Comparison of ENCODE assay signal across 21 cellular contexts in the genomic region with DNA sequence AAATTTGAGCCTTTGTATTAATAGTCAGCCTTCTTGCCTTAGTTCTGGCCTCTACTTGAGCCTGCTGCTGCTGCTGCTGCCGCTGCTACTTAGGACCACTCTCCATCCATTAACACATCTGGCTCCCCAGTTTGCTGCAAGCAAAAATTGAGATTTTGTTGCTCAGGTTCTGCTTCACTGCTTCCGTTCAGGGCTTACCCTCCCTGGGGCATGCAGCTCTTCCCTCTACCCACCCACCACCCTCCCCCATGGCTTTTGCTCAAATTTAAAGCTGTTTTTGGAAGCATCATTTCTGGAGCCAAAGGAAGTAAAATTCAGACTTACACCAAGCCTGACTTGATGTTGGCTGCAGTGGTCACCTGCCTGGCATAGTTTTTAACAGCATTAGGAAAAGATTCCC. TPM values are rescaled to one million over a fixed set of nuclear protein-coding genes. Genes with fewer than 3 reads are reported as not detected.
DNase-seq lines count a peak whose midpoint lies in the region; ATAC-seq, FAIRE-seq and TF ChIP-seq lines count a peak whose summit lies in the region.
"Had no signal": no experiment of that assay in that cellular context is flagged by ENCODE, and none has a peak within 500 bp of the region (broad histone marks: within the 10 kb centered on the region; RNA-seq: fewer than 3 reads in every experiment).

No MANE protein-coding gene starts in this region.

- no peak overlapping the region for H3K27ac Mint-ChIP-seq in astrocyte (ENCODE audit: unreplicated experiment)
- H3K27ac Mint-ChIP-seq: B cell; CD4-positive, alpha-beta memory T cell; GM23338; H9; HFFc6 had no signal

- H3K9me3 ChIP-seq in BLaER1 = peaks cover 5% of the 10 kb centered on the region; the same call in 1 of the 2 replicates
- H3K9me3 ChIP-seq in HEK293 (ENCODE audit: control insufficient read depth, insufficient read depth, low read depth, low read length) = no peaks in the 10 kb centered on the region
- no peaks in the 10 kb centered on the region for H3K9me3 ChIP-seq in astrocyte (ENCODE audit: insufficient read depth, low read depth, low read length)

- H3K4me3 Mint-ChIP-seq in astrocyte (ENCODE audit: unreplicated experiment) = no peak overlapping the region
- H3K4me3 Mint-ChIP-seq: B cell; CD4-positive, alpha-beta memory T cell; GM23338; H9; HFFc6 had no signal

- FAIRE-seq in astrocyte (lab: Jason Lieb, UNC) = peak; percentile 49
- FAIRE-seq: A204.1, G401.6, GM18507 had no signal

- POLR2A ChIA-PET in HEK293 (lab: Yijun Ruan, JAX) = no interaction called here

- CTCF ChIA-PET in HEK293 (lab: Yijun Ruan, JAX) = no interaction called here

- peaks cover 3% of the 10 kb centered on the region for H3K9me3 Mint-ChIP-seq in astrocyte (ENCODE audit: unreplicated experiment)

- H3K4me1 ChIP-seq in BLaER1 (peaks cover 29% of the 10 kb centered on the region), HEK293 (ENCODE audit: control insufficient read depth, insufficient read depth, low read length) (no peaks in the 10 kb centered on the region), astrocyte (ENCODE audit: insufficient read depth, low read length) (no peaks in the 10 kb centered on the region)

- no peak for TF ChIP-seq CTCF in HEK293 (tag by site-specific recombination; IDR thresholded peaks at IDR 0.05)
- no peak for TF ChIP-seq CTCF in astrocyte (IDR thresholded peaks at IDR 0.05; ENCODE audit: insufficient read depth, low read depth, low read length)

- no peak for ATAC-seq in HG03378 (IDR thresholded peaks at IDR 0.05; ENCODE audit: unreplicated experiment)
- no peak for ATAC-seq in GM21717 (IDR thresholded peaks at IDR 0.05; ENCODE audit: unreplicated experiment)
- ATAC-seq in GM18517 (IDR thresholded peaks at IDR 0.05; ENCODE audit: unreplicated experiment) = no peak
- ATAC-seq: GM23338, HCT116 had no signal

- peaks cover 6% of the 10 kb centered on the region; the same call in 1 of the 2 replicates for H4K20me1 ChIP-seq in BLaER1
- H4K20me1 ChIP-seq in astrocyte (ENCODE audit: insufficient read depth, low read length) = no peaks in the 10 kb centered on the region

- no peak overlapping the region for H3K9ac ChIP-seq in BLaER1
- no peak overlapping the region for H3K9ac ChIP-seq in astrocyte (ENCODE audit: low read length)

- no peaks in the 10 kb centered on the region for H3K4me1 Mint-ChIP-seq in astrocyte (ENCODE audit: low read depth, unreplicated experiment)
- H3K4me1 Mint-ChIP-seq: CD4-positive, alpha-beta memory T cell; H9 had no signal

- no peaks in the 10 kb centered on the region for H3K36me3 ChIP-seq in BLaER1
- H3K36me3 ChIP-seq in HEK293 (ENCODE audit: control insufficient read depth in 2 of 2, insufficient read depth in 1 of 2, low read length in 2 of 2) = no peaks in the 10 kb centered on the region
- H3K36me3 ChIP-seq in astrocyte (ENCODE audit: insufficient read depth, low read length) = no peaks in the 10 kb centered on the region

- peaks cover 78% of the 10 kb centered on the region for H3K27me3 ChIP-seq in BLaER1
- no peaks in the 10 kb centered on the region for H3K27me3 ChIP-seq in astrocyte (ENCODE audit: insufficient read depth, low read length)

- H3K27ac ChIP-seq in BLaER1 (no peak overlapping the region), HEK293 (ENCODE audit: extremely low read depth, low read depth, low read length) (no peak overlapping the region), astrocyte (ENCODE audit: low read depth, low read length) (no peak overlapping the region)
- H3K27ac ChIP-seq: 22Rv1 had no signal

- H3K4me3 ChIP-seq in BLaER1 (no peak overlapping the region), HEK293 (ENCODE audit: low read depth, low read length) (no peak overlapping the region), astrocyte (ENCODE audit: insufficient read depth, low read depth, low read length) (no peak overlapping the region)
- H3K4me3 ChIP-seq: GM23338 had no signal

- peaks cover 2% of the 10 kb centered on the region for H3K27me3 Mint-ChIP-seq in astrocyte (ENCODE audit: low read depth, unreplicated experiment)

- H3K4me2 ChIP-seq in BLaER1 (peak overlapping the region; percentile 54), astrocyte (ENCODE audit: low read length) (no peak overlapping the region)
- H3K4me2 ChIP-seq: GM23338 had no signal

- no peak for DNase-seq in astrocyte (ENCODE audit: low read depth)
- peak; percentile 14 for DNase-seq in retina
- DNase-seq: C1 segment of cervical spinal cord; Calu3; CD4-positive, alpha-beta memory T cell; COR-L47; DMS79 treated with DMSO at 0.1 percent for 48 hours; H9; HFFc6 had no signal

- H3K79me2 ChIP-seq in astrocyte (ENCODE audit: insufficient read depth, low read length) = no peaks in the 10 kb centered on the region

- H3K36me3 Mint-ChIP-seq in astrocyte (ENCODE audit: low read depth, unreplicated experiment) = no peaks in the 10 kb centered on the region
- H3K36me3 Mint-ChIP-seq: CD4-positive, alpha-beta memory T cell had no signal

- no peak overlapping the region for H2AFZ ChIP-seq in astrocyte (ENCODE audit: low read depth, low read length)
- H2AFZ ChIP-seq: GM23338 had no signal

TF ChIP-seq in HEK293, 187 proteins besides CTCF, POLR2A, EP300 and RAD21:
- TF ChIP-seq ZNF10 (tag by site-specific recombination; IDR thresholded peaks at IDR 0.05) (no peak), ZNF341 (tag by site-specific recombination; IDR thresholded peaks at IDR 0.05; ENCODE audit: low read depth) (peak; percentile 63), ELK4 (IDR thresholded peaks at IDR 0.05; ENCODE audit: borderline replicate concordance, low read depth, low read length) (no peak)

RNA-seq across cellular contexts. Expression of gene FRMPD3, which starts 28.9 kb away (rescaled TPM):
- total RNA-seq in astrocyte = 2.3 and 2.8 TPM in 2 replicates
- total RNA-seq: CD4-positive, alpha-beta memory T cell had no signal
